ENCODE assay signal across 20 cellular contexts in genomic region chr1:18532390-18533170, GRCh38. TPM values are rescaled to one million over a fixed set of nuclear protein-coding genes. Genes with fewer than 3 reads are reported as not detected.
"Had no signal": no experiment of that assay in that cellular context is flagged by ENCODE, and none has a peak within 500 bp of the region (broad histone marks: within the 10 kb centered on the region; RNA-seq: fewer than 3 reads in every experiment).

No MANE protein-coding gene starts in this region.

- H3K4me3 ChIP-seq: lower lobe of right lung, transverse colon had no signal

- H3K36me3 ChIP-seq: lower lobe of right lung, neutrophil, transverse colon had no signal

- H3K4me1 ChIP-seq: lower lobe of right lung had no signal

- H3K27me3 ChIP-seq: neutrophil, transverse colon had no signal

- ATAC-seq: activated T-cell treated with anti-CD3 and anti-CD28 coated beads, Interleukin-2, amount 50 U/mL, for 72 hours; lower lobe of right lung had no signal

- H3K9me3 ChIP-seq: lower lobe of right lung, neutrophil, transverse colon had no signal

- H3K27ac ChIP-seq: lower lobe of right lung, neutrophil, transverse colon had no signal

- DNase-seq: activated CD4-positive, alpha-beta memory T cell treated with anti-CD3 and anti-CD28 coated beads for 36 hours; activated CD4-positive, CD25-positive, alpha-beta regulatory T cell treated with anti-CD3 and anti-CD28 coated beads, Interleukin-2, amount 50 U/mL, for 72 hours; activated gamma-delta T cell treated with Interleukin-2 at 50 U/mL for 16 hours; activated T-cell treated with anti-CD3 and anti-CD28 coated beads, Interleukin-2, amount 50 U/mL, for 72 hours; amniotic stem cell; caudate nucleus; cortex of kidney; effector CD8-positive, alpha-beta T cell; foreskin melanocyte; lower lobe of right lung; midbrain; stimulated activated CD4-positive, alpha-beta T cell treated with anti-CD3 and anti-CD28 coated beads, Interleukin-15, amount 100 ng/mL, for 24 hours; stimulated activated CD4-positive, alpha-beta T cell treated with anti-CD3 and anti-CD28 coated beads, Interleukin-4, amount 100 ng/mL, for 1 hour; stimulated activated naive CD4-positive, alpha-beta T cell; transverse colon had no signal

RNA-seq across cellular contexts. Expression of gene KLHDC7A, which starts 51.9 kb away (rescaled TPM):
- total RNA-seq: activated CD4-positive, alpha-beta memory T cell treated with anti-CD3 and anti-CD28 coated beads for 36 hours; activated T-cell treated with anti-CD3 and anti-CD28 coated beads, Interleukin-2, amount 50 U/mL, for 72 hours; fibroblast of lung; myocyte; skeletal muscle tissue; T-helper 1 cell treated with Interleukin-12 subunit alpha and Interleukin-12 subunit beta and Interleukin-4 antibody, amounts not matched to agents 30 ng/mL and 1 ng/mL, for 36 hours had no signal
- polyA plus RNA-seq: fibroblast of lung had no signal
